In genomic region chr13:110894086-110894485, GRCh38 we compare ENCODE assay signal across 20 cellular contexts.
"Had no signal": no experiment of that assay in that cellular context is flagged by ENCODE, and none has a peak within 500 bp of the region (broad histone marks: within the 10 kb centered on the region; RNA-seq: fewer than 3 reads in every experiment).

No MANE protein-coding gene starts in this region.

- H3K9me3 Mint-ChIP-seq: activated B cell treated with CpG ODN at 0.5 μM for 24 hours; activated naive CD4-positive, alpha-beta T cell treated with anti-CD3 and anti-CD28 coated beads, Interleukin-2, amount 10 ng/mL, durations not matched to agents 7 days and 5 days; brain; nephron progenitor cell; stimulated activated naive CD8-positive, alpha-beta T cell treated with anti-CD3 and anti-CD28 coated beads, Interleukin-15, Interleukin-2, amounts not matched to agents 100 ng/mL and 50 ng/mL, for 24 hours had no signal

- ATAC-seq: activated CD4-positive, alpha-beta T cell treated with anti-CD3 and anti-CD28 coated beads for 36 hours; gastrocnemius medialis; left ventricle myocardium superior; right lobe of liver had no signal

- H3K27ac Mint-ChIP-seq: activated B cell treated with CpG ODN at 0.5 μM for 24 hours; activated CD4-positive, alpha-beta T cell treated with anti-CD3 and anti-CD28 coated beads for 36 hours; activated naive CD4-positive, alpha-beta T cell treated with anti-CD3 and anti-CD28 coated beads, Interleukin-2, amount 10 ng/mL, durations not matched to agents 7 days and 5 days; brain; stimulated activated naive CD8-positive, alpha-beta T cell treated with anti-CD3 and anti-CD28 coated beads, Interleukin-15, Interleukin-2, amounts not matched to agents 100 ng/mL and 50 ng/mL, for 24 hours had no signal

- H3K27me3 Mint-ChIP-seq: activated B cell treated with CpG ODN at 0.5 μM for 24 hours; activated CD4-positive, alpha-beta T cell treated with anti-CD3 and anti-CD28 coated beads for 36 hours; activated naive CD4-positive, alpha-beta T cell treated with anti-CD3 and anti-CD28 coated beads, Interleukin-2, amount 10 ng/mL, durations not matched to agents 7 days and 5 days; stimulated activated naive CD8-positive, alpha-beta T cell treated with anti-CD3 and anti-CD28 coated beads, Interleukin-15, Interleukin-2, amounts not matched to agents 100 ng/mL and 50 ng/mL, for 24 hours had no signal

- DNase-seq: activated B cell treated with CpG ODN at 0.5 μM for 24 hours; activated CD4-positive, alpha-beta T cell treated with anti-CD3 and anti-CD28 coated beads for 36 hours; activated CD4-positive, alpha-beta T cell treated with anti-CD3 and anti-CD28 coated beads, Interleukin-2, amount 50 U/mL, for 4 hours; activated effector memory CD4-positive, alpha-beta T cell treated with anti-CD3 and anti-CD28 coated beads, Interleukin-2, amount 50 U/mL, for 16 hours; activated naive CD4-positive, alpha-beta T cell treated with anti-CD3 and anti-CD28 coated beads, Interleukin-2, amount 10 ng/mL, durations not matched to agents 7 days and 5 days; activated T-cell treated with anti-CD3 and anti-CD28 coated beads for 4 hours; aorta; caudate nucleus; effector CD8-positive, alpha-beta T cell; gastrocnemius medialis; hippocampal formation; left ventricle myocardium superior; nephron progenitor cell; right lobe of liver; stimulated activated CD4-positive, alpha-beta T cell treated with anti-CD3 and anti-CD28 coated beads, Interleukin-1b, Interleukin-23, amount 100 ng/mL, for 48 hours; substantia nigra; T-helper 9 cell; thyroid gland had no signal

- H3K4me1 Mint-ChIP-seq: activated B cell treated with CpG ODN at 0.5 μM for 24 hours; activated CD4-positive, alpha-beta T cell treated with anti-CD3 and anti-CD28 coated beads for 36 hours; activated naive CD4-positive, alpha-beta T cell treated with anti-CD3 and anti-CD28 coated beads, Interleukin-2, amount 10 ng/mL, durations not matched to agents 7 days and 5 days had no signal

- H3K4me3 Mint-ChIP-seq: activated B cell treated with CpG ODN at 0.5 μM for 24 hours; activated CD4-positive, alpha-beta T cell treated with anti-CD3 and anti-CD28 coated beads for 36 hours; activated naive CD4-positive, alpha-beta T cell treated with anti-CD3 and anti-CD28 coated beads, Interleukin-2, amount 10 ng/mL, durations not matched to agents 7 days and 5 days; brain; nephron progenitor cell; stimulated activated naive CD8-positive, alpha-beta T cell treated with anti-CD3 and anti-CD28 coated beads, Interleukin-15, Interleukin-2, amounts not matched to agents 100 ng/mL and 50 ng/mL, for 24 hours had no signal
